In genomic region chr13:66933994-66934393, GRCh38 we compare ENCODE assay signal across 16 cellular contexts.
A peak's percentile ranks its signal among the peaks of the same experiment; 100 is the strongest.
DNase-seq lines count a peak whose midpoint lies in the region; ATAC-seq, FAIRE-seq and TF ChIP-seq lines count a peak whose summit lies in the region.
"Had no signal": no experiment of that assay in that cellular context is flagged by ENCODE, and none has a peak within 500 bp of the region (broad histone marks: within the 10 kb centered on the region; RNA-seq: fewer than 3 reads in every experiment).

No MANE protein-coding gene starts in this region.

- no peak for FAIRE-seq in bronchial epithelial cell (lab: Jason Lieb, UNC)

- no peaks in the 10 kb centered on the region for H3K27me3 ChIP-seq in bronchial epithelial cell (ENCODE audit: control insufficient read depth, insufficient read depth, low read length)

- no peaks in the 10 kb centered on the region for H3K36me3 ChIP-seq in bronchial epithelial cell (ENCODE audit: control insufficient read depth, insufficient read depth, low read length)

- in situ Hi-C loops in KBM-7 (cut with MboI; ENCODE audit: low pct_unique_long_range_greater_than_20kb, low sequenced_read_pairs) = no loop called here

- peak; percentile 79 for DNase-seq in Daoy (ENCODE audit: low read depth)
- DNase-seq in NCI-H460 (ENCODE audit: extremely low read depth, low read depth) = peak; percentile 7
- DNase-seq in bronchial epithelial cell (ENCODE audit: low read depth) = peak; percentile 99
- DNase-seq in kidney tubule cell (ENCODE audit: low spot score) = peak; percentile 97
- DNase-seq in pons (ENCODE audit: low spot score) = no peak
- DNase-seq in NCI-H2227 treated with DMSO at 0.1 percent for 48 hours (lab: John Stamatoyannopoulos, UW) = no peak
- no peak for DNase-seq in KBM-7
- DNase-seq: activated CD8-positive, alpha-beta memory T cell treated with anti-CD3 and anti-CD28 coated beads, Interleukin-2, amount 50 U/mL, for 48 hours; activated naive CD8-positive, alpha-beta T cell treated with anti-CD3 and anti-CD28 coated beads, Interleukin-2, amount 10 ng/mL, durations not matched to agents 7 days and 5 days; effector CD4-positive, alpha-beta T cell; NCI-H1105; NCI-H510A treated with DMSO at 0.1 percent for 48 hours; SIG-M5; stimulated activated naive B cell treated with anti-CD40 and anti-IgM and Interleukin-4, amounts not matched to agents 10 μg/mL and 1 μg/mL and 100 μg/mL, for 72 hours had no signal

- TF ChIP-seq CTCF in bronchial epithelial cell (IDR thresholded peaks at IDR 0.05; ENCODE audit: insufficient read depth, low read length, severe bottlenecking) = no peak

- H3K4me3 ChIP-seq in bronchial epithelial cell (ENCODE audit: low read depth, low read length) = no peak overlapping the region

- no peak for ATAC-seq in GM21723 (IDR thresholded peaks at IDR 0.05; ENCODE audit: unreplicated experiment)
- ATAC-seq: stimulated activated naive B cell treated with anti-CD40 and anti-IgM and Interleukin-4, amounts not matched to agents 10 μg/mL and 1 μg/mL and 100 μg/mL, for 72 hours; WTC11 had no signal

Comparison
In these comparisons a context has a peak if more than half of its experiments do, and no peak if none do; other contexts are left out.
1. DNase-seq: peak in Daoy (single experiment), NCI-H460 (single experiment), bronchial epithelial cell (single experiment) and kidney tubule cell (single experiment); none in pons (single experiment), NCI-H2227 treated with DMSO at 0.1 percent for 48 hours (single experiment) and KBM-7 (single experiment).